Comparison of ENCODE assay signal across 27 cellular contexts in the genomic region with DNA sequence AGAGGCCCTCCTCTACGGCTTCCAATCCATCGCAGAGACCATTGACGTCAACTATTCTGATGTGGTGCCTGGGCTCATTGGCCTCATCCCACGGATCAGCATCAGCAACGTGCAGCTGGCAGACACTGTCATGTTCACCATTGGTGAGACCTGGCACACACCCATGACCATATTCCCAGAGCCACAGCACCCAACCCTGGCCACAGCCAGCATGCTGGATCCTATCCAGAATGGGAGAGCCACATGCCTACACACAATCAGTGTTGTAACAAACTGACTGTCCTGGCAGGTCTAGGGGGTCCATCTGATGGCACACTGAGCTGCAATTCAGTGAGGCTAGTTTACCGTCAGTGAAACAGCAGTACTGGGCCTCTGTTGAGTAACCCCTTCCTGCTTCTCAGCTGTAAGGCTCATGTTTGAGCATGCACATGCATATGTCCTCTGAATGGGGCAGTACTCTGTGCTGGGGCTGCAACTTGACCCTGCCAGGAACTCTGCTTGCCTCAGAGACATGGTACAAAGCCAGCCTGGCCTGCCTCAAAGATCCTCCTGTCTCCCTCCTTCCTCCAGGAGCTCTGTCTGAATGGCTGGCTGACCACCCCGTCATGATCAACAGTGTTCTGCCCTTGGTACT. TPM values are rescaled to one million over a fixed set of nuclear protein-coding genes. Genes with fewer than 3 reads are reported as not detected.
DNase-seq lines count a peak whose midpoint lies in the region; ATAC-seq and TF ChIP-seq lines count a peak whose summit lies in the region.
"Had no signal": no experiment of that assay in that cellular context is flagged by ENCODE, and none has a peak within 500 bp of the region (broad histone marks: within the 10 kb centered on the region; RNA-seq: fewer than 3 reads in every experiment).

No MANE protein-coding gene starts in this region.

- H3K14ac ChIP-seq in IMR-90 (replicated peaks; ENCODE audit: low read depth, low read length): no peak overlapping the region

- no peak overlapping the region for H3K4me3 Mint-ChIP-seq in activated T-helper 1 cell treated with anti-CD3 and anti-CD28 coated beads, Interleukin-12 subunit alpha, Interleukin-12 subunit beta, Interleukin-2, Interleukin-4 antibody, amounts not matched to agents 30 ng/mL and 10 ng/mL and 1 ng/mL, durations not matched to agents 14 hours and 24 hours and 36 hours
- no peak overlapping the region for H3K4me3 Mint-ChIP-seq in glutamatergic neuron (ENCODE audit: unreplicated experiment)
- H3K4me3 Mint-ChIP-seq: CD8-positive, alpha-beta memory T cell had no signal

- TF ChIP-seq CTCF in IMR-90 (conservative IDR thresholded peaks at IDR 0.05; ENCODE audit: low read depth, low read length) (no peak), gastrocnemius medialis (IDR thresholded peaks at IDR 0.05 in 4 of 5, conservative IDR thresholded peaks at IDR 0.05 in 1 of 5) (no peak), glutamatergic neuron (IDR thresholded peaks at IDR 0.05; ENCODE audit: partially characterized antibody, unreplicated experiment) (no peak)

- H4K5ac ChIP-seq in IMR-90 (ENCODE audit: low read depth, low read length): no peak overlapping the region

- H3K36me3 ChIP-seq in IMR-90 (ENCODE audit: control insufficient read depth, insufficient read depth, low read length): peaks cover 39% of the 10 kb centered on the region
- peaks cover 0 to 67% of the 10 kb centered on the region in 2 donors for H3K36me3 ChIP-seq in gastrocnemius medialis

- TF ChIP-seq RAD21 in IMR-90 (IDR thresholded peaks at IDR 0.05; ENCODE audit: low read length): no peak

- intact Hi-C loops in IMR-90 (cut with micrococcal nuclease) (no loop called here), gastrocnemius medialis (cut with DNase I; ENCODE audit: low total_unique reads) (no loop called here)
- intact Hi-C loops in activated T-helper 1 cell treated with anti-CD3 and anti-CD28 coated beads, Interleukin-12 subunit alpha, Interleukin-12 subunit beta, Interleukin-2, Interleukin-4 antibody, amounts not matched to agents 30 ng/mL and 10 ng/mL and 1 ng/mL, durations not matched to agents 14 hours and 24 hours and 36 hours (cut with micrococcal nuclease): no loop called here

- no TSS peak for BruUV-seq in IMR-90 (replicated peaks; lab: Mats Ljungman, UMichigan)

- H3K56ac ChIP-seq in IMR-90 (ENCODE audit: extremely low read depth, insufficient read depth, low read length): no peak overlapping the region

- no peak for DNase-seq in IMR-90
- peak in 2 of 61 donors; percentile 15 to 26 for DNase-seq in caudate nucleus (lab: John Stamatoyannopoulos, UW)
- DNase-seq in midbrain (lab: John Stamatoyannopoulos, UW): peak; percentile 14
- peak in 1 of 2 donors; percentile 69 for DNase-seq in gastrocnemius medialis
- no peak for DNase-seq in hypothalamus (lab: John Stamatoyannopoulos, UW)
- DNase-seq in activated T-helper 1 cell treated with anti-CD3 and anti-CD28 coated beads, Interleukin-12 subunit alpha, Interleukin-12 subunit beta, Interleukin-2, Interleukin-4 antibody, amounts not matched to agents 30 ng/mL and 10 ng/mL and 1 ng/mL, durations not matched to agents 14 hours and 24 hours and 36 hours (ENCODE audit: low spot score): no peak
- DNase-seq in glutamatergic neuron: no peak
- DNase-seq: AML-193; C1 segment of cervical spinal cord; Calu3; CD8-positive, alpha-beta memory T cell; DMS153; KBM-7; MM.1S; NCI-H1092; NCI-H1436 treated with DMSO at 0.1 percent for 48 hours; NCI-H1930; NCI-H2227 treated with DMSO at 0.1 percent for 48 hours; NCI-H510A; NCI-H774; NK-92 treated with Interleukin-12 subunit alpha and Interleukin-12 subunit beta, amount 100 ng/mL, for 24 hours; SJCRH30 had no signal

- TF ChIP-seq POLR2A in IMR-90 (IDR thresholded peaks at IDR 0.05; ENCODE audit: low read depth, low read length) (no peak), gastrocnemius medialis (IDR thresholded peaks at IDR 0.05) (no peak)

- no peaks in the 10 kb centered on the region for H3K9me3 Mint-ChIP-seq in activated T-helper 1 cell treated with anti-CD3 and anti-CD28 coated beads, Interleukin-12 subunit alpha, Interleukin-12 subunit beta, Interleukin-2, Interleukin-4 antibody, amounts not matched to agents 30 ng/mL and 10 ng/mL and 1 ng/mL, durations not matched to agents 14 hours and 24 hours and 36 hours
- H3K9me3 Mint-ChIP-seq in glutamatergic neuron (ENCODE audit: unreplicated experiment): peaks cover 2% of the 10 kb centered on the region
- H3K9me3 Mint-ChIP-seq: CD8-positive, alpha-beta memory T cell had no signal

- H3K79me1 ChIP-seq in IMR-90 (ENCODE audit: low read depth in 1 of 2, low read length in 2 of 2): peaks cover 9 to 16% of the 10 kb centered on the region in 2 experiments

- no peak overlapping the region for H2BK5ac ChIP-seq in IMR-90 (ENCODE audit: low read depth, low read length, poor library complexity, severe bottlenecking)

- 92% methylated on average over 6 of the region's 7 CpGs; no CpG with 5 or more reads in 1 of the 2 experiments for WGBS in IMR-90 (ENCODE audit: extremely low coverage in 2 of 2, insufficient read length in 1 of 2), 2 experiments

- H3K27ac ChIP-seq in IMR-90 (ENCODE audit: insufficient read depth, low read length) (no peak overlapping the region), caudate nucleus (ENCODE audit: low read depth, low read length) (peak overlapping the region; percentile 60), gastrocnemius medialis (peak overlapping the region; percentile 9 to 72 (median 44))
- H3K27ac ChIP-seq: SJCRH30 had no signal

- POLR2A ChIA-PET in IMR-90 (lab: Charles Lee; ENCODE audit: unreplicated experiment): no interaction called here

- no peak overlapping the region for H3K23ac ChIP-seq in IMR-90 (ENCODE audit: low read depth, low read length)

- H2AK5ac ChIP-seq in IMR-90 (ENCODE audit: low read depth, low read length): no peak overlapping the region

- no peak overlapping the region for H2BK15ac ChIP-seq in IMR-90 (ENCODE audit: low read depth, low read length)

- no peak overlapping the region for H4K91ac ChIP-seq in IMR-90 (ENCODE audit: insufficient read depth, low read depth, low read length)

- peak overlapping the region; percentile 45 for H2AK9ac ChIP-seq in IMR-90 (replicated peaks; ENCODE audit: low read depth, low read length, poor library complexity)

- H3K4me3 ChIP-seq in IMR-90 (ENCODE audit: insufficient read depth, low read depth, low read length) (no peak overlapping the region), gastrocnemius medialis (no peak overlapping the region)
- H3K4me3 ChIP-seq: SJCRH30 had no signal

- H3K4me1 Mint-ChIP-seq in activated T-helper 1 cell treated with anti-CD3 and anti-CD28 coated beads, Interleukin-12 subunit alpha, Interleukin-12 subunit beta, Interleukin-2, Interleukin-4 antibody, amounts not matched to agents 30 ng/mL and 10 ng/mL and 1 ng/mL, durations not matched to agents 14 hours and 24 hours and 36 hours (ENCODE audit: low read depth): no peaks in the 10 kb centered on the region
- H3K4me1 Mint-ChIP-seq in glutamatergic neuron (ENCODE audit: low read depth, unreplicated experiment): no peaks in the 10 kb centered on the region

- H4K8ac ChIP-seq in IMR-90 (ENCODE audit: low read depth in 2 of 2, low read length in 2 of 2): no peak overlapping the region

- no peak overlapping the region for H2BK120ac ChIP-seq in IMR-90 (ENCODE audit: low read depth, low read length)

- no peaks in the 10 kb centered on the region for H3K4me1 ChIP-seq in IMR-90 (ENCODE audit: control insufficient read depth, insufficient read depth, low read length)
- peaks cover 30 to 31% of the 10 kb centered on the region in 2 donors for H3K4me1 ChIP-seq in gastrocnemius medialis
- H3K4me1 ChIP-seq: SJCRH30 had no signal

- no peak overlapping the region for H3K18ac ChIP-seq in IMR-90 (ENCODE audit: low read depth, low read length)

- CTCF ChIA-PET in IMR-90 (lab: Yijun Ruan, JAX): no interaction called here

- no peak overlapping the region for H3K4ac ChIP-seq in IMR-90 (ENCODE audit: low read depth, low read length)

- in situ Hi-C loops in IMR-90 (cut with MboI; ENCODE audit: low sequenced_read_pairs) (loop anchor here (25.0 kb wide), 1 partner anchor 420 kb away; the partner anchor contains the start of gene PTPRF), gastrocnemius medialis (cut with MboI; ENCODE audit: low sequenced_read_pairs in 4 of 4) (no loop called here)

- peaks cover 13% of the 10 kb centered on the region; the same call in 1 of the 2 replicates for H3K9me1 ChIP-seq in IMR-90 (ENCODE audit: insufficient read depth, low read length)

- H2AFZ ChIP-seq in IMR-90 (replicated peaks; ENCODE audit: low read length, poor library complexity): no peak overlapping the region

- H3K9ac ChIP-seq in IMR-90 (ENCODE audit: low read depth, low read length): no peak overlapping the region

- ATAC-seq in IMR-90 (ENCODE audit: low read depth) (no peak), gastrocnemius medialis (peak in 1 of 2 donors; percentile 78), HG02571 (IDR thresholded peaks at IDR 0.05; ENCODE audit: unreplicated experiment) (no peak)
- ATAC-seq: Panc1 had no signal

- dilution Hi-C loops in IMR-90 (cut with HindIII; ENCODE audit: low sequenced_read_pairs, unreplicated experiment): no loop called here

- H3K27me3 Mint-ChIP-seq in activated T-helper 1 cell treated with anti-CD3 and anti-CD28 coated beads, Interleukin-12 subunit alpha, Interleukin-12 subunit beta, Interleukin-2, Interleukin-4 antibody, amounts not matched to agents 30 ng/mL and 10 ng/mL and 1 ng/mL, durations not matched to agents 14 hours and 24 hours and 36 hours (ENCODE audit: insufficient read depth): no peaks in the 10 kb centered on the region
- peaks cover 1% of the 10 kb centered on the region for H3K27me3 Mint-ChIP-seq in glutamatergic neuron (ENCODE audit: unreplicated experiment)

- H3K36me3 Mint-ChIP-seq in activated T-helper 1 cell treated with anti-CD3 and anti-CD28 coated beads, Interleukin-12 subunit alpha, Interleukin-12 subunit beta, Interleukin-2, Interleukin-4 antibody, amounts not matched to agents 30 ng/mL and 10 ng/mL and 1 ng/mL, durations not matched to agents 14 hours and 24 hours and 36 hours (ENCODE audit: low read depth): peaks cover 14% of the 10 kb centered on the region
- H3K36me3 Mint-ChIP-seq in glutamatergic neuron (ENCODE audit: unreplicated experiment): no peaks in the 10 kb centered on the region

- no peak overlapping the region for H3K27ac Mint-ChIP-seq in activated T-helper 1 cell treated with anti-CD3 and anti-CD28 coated beads, Interleukin-12 subunit alpha, Interleukin-12 subunit beta, Interleukin-2, Interleukin-4 antibody, amounts not matched to agents 30 ng/mL and 10 ng/mL and 1 ng/mL, durations not matched to agents 14 hours and 24 hours and 36 hours
- no peak overlapping the region for H3K27ac Mint-ChIP-seq in glutamatergic neuron (ENCODE audit: unreplicated experiment)

- no peak overlapping the region for H3K4me2 ChIP-seq in IMR-90 (ENCODE audit: low read depth, low read length)

- peaks cover 26% of the 10 kb centered on the region for H4K20me1 ChIP-seq in IMR-90 (ENCODE audit: insufficient read depth, low read length)

- H3K27me3 ChIP-seq in IMR-90 (ENCODE audit: control insufficient read depth, insufficient read depth, low read length) (no peaks in the 10 kb centered on the region), gastrocnemius medialis (no peaks in the 10 kb centered on the region)
- H3K27me3 ChIP-seq: SJCRH30 had no signal

- no peak overlapping the region for H2BK20ac ChIP-seq in IMR-90 (ENCODE audit: low read depth, low read length)

- H3K9me3 ChIP-seq in IMR-90 (ENCODE audit: control insufficient read depth, insufficient read depth, low read length) (no peaks in the 10 kb centered on the region), gastrocnemius medialis (no peaks in the 10 kb centered on the region)
- H3K9me3 ChIP-seq: SJCRH30 had no signal

RNA-seq across cellular contexts. Expression of gene IPO13, which starts 10.8 kb away (rescaled TPM):
- total RNA-seq in IMR-90 (2012; rRNA removed) (14.2 and 15.2 TPM in 2 replicates), gastrocnemius medialis (100 to 1,000 TPM in 3 of 4 donors, 10 to 100 TPM in 1; 81.9 to 171 (median 105) TPM), glutamatergic neuron (ENCODE audit: unreplicated experiment) (53.2 TPM)
- 18.7 and 19.0 TPM in 2 replicates for polyA plus RNA-seq in IMR-90 (2012; rRNA removed)
- polyA plus RNA-seq in IMR-90 (2012; cell fraction: cytosol; rRNA removed): 17.0 and 20.8 TPM in 2 replicates
- polyA plus RNA-seq in IMR-90 (2012; cell fraction: nucleus; rRNA removed; ENCODE audit: low replicate concordance): 38.2 and 128 TPM in 2 replicates
- 28.6 and 33.9 TPM in 2 replicates for total RNA-seq in activated T-helper 1 cell treated with anti-CD3 and anti-CD28 coated beads, Interleukin-12 subunit alpha, Interleukin-12 subunit beta, Interleukin-2, Interleukin-4 antibody, amounts not matched to agents 30 ng/mL and 10 ng/mL and 1 ng/mL, durations not matched to agents 14 hours and 24 hours and 36 hours

RNA-seq across cellular contexts. Expression of gene DPH2, which starts 12.3 kb away (rescaled TPM):
- total RNA-seq in IMR-90 (2012; rRNA removed): 18.9 and 21.0 TPM in 2 replicates
- 32.2 and 38.0 TPM in 2 replicates for polyA plus RNA-seq in IMR-90 (2012; rRNA removed)
- polyA plus RNA-seq in IMR-90 (2012; cell fraction: cytosol; rRNA removed): 23.4 and 39.1 TPM in 2 replicates
- polyA plus RNA-seq in IMR-90 (2012; cell fraction: nucleus; rRNA removed; ENCODE audit: low replicate concordance): 133 and 182 TPM in 2 replicates
- 10 to 100 TPM; 53.1 to 68.3 (median 55.3) TPM for total RNA-seq in gastrocnemius medialis
- 73.8 and 74.8 TPM in 2 replicates for total RNA-seq in activated T-helper 1 cell treated with anti-CD3 and anti-CD28 coated beads, Interleukin-12 subunit alpha, Interleukin-12 subunit beta, Interleukin-2, Interleukin-4 antibody, amounts not matched to agents 30 ng/mL and 10 ng/mL and 1 ng/mL, durations not matched to agents 14 hours and 24 hours and 36 hours
- total RNA-seq in glutamatergic neuron (ENCODE audit: unreplicated experiment): 25.3 TPM

RNA-seq across cellular contexts. Expression of gene ATP6V0B, which starts 17.2 kb away (rescaled TPM):
- total RNA-seq in IMR-90 (2012; rRNA removed): 72.1 and 80.3 TPM in 2 replicates
- 169 and 209 TPM in 2 replicates for polyA plus RNA-seq in IMR-90 (2012; rRNA removed)
- polyA plus RNA-seq in IMR-90 (2012; cell fraction: cytosol; rRNA removed): 211 and 228 TPM in 2 replicates
- 173 and 195 TPM in 2 replicates for polyA plus RNA-seq in IMR-90 (2012; cell fraction: nucleus; rRNA removed; ENCODE audit: low replicate concordance)
- 100 to 1,000 TPM; 156 to 242 (median 195) TPM for total RNA-seq in gastrocnemius medialis
- total RNA-seq in activated T-helper 1 cell treated with anti-CD3 and anti-CD28 coated beads, Interleukin-12 subunit alpha, Interleukin-12 subunit beta, Interleukin-2, Interleukin-4 antibody, amounts not matched to agents 30 ng/mL and 10 ng/mL and 1 ng/mL, durations not matched to agents 14 hours and 24 hours and 36 hours: 187 and 195 TPM in 2 replicates
- total RNA-seq in glutamatergic neuron (ENCODE audit: unreplicated experiment): 208 TPM

RNA-seq across cellular contexts. Expression of gene B4GALT2, which starts 21.5 kb away (rescaled TPM):
- total RNA-seq in IMR-90 (2012; rRNA removed) (57.2 and 60.8 TPM in 2 replicates), gastrocnemius medialis (10 to 100 TPM; 63.5 to 97.8 (median 72.1) TPM), glutamatergic neuron (ENCODE audit: unreplicated experiment) (45.7 TPM)
- 52.3 and 74.7 TPM in 2 replicates for polyA plus RNA-seq in IMR-90 (2012; rRNA removed)
- polyA plus RNA-seq in IMR-90 (2012; cell fraction: cytosol; rRNA removed): 67.7 and 79.7 TPM in 2 replicates
- 31.2 and 77.9 TPM in 2 replicates for polyA plus RNA-seq in IMR-90 (2012; cell fraction: nucleus; rRNA removed; ENCODE audit: low replicate concordance)
- total RNA-seq in activated T-helper 1 cell treated with anti-CD3 and anti-CD28 coated beads, Interleukin-12 subunit alpha, Interleukin-12 subunit beta, Interleukin-2, Interleukin-4 antibody, amounts not matched to agents 30 ng/mL and 10 ng/mL and 1 ng/mL, durations not matched to agents 14 hours and 24 hours and 36 hours: 51.2 and 51.3 TPM in 2 replicates

RNA-seq across cellular contexts. Expression of gene ARTN, which starts 23.9 kb away (rescaled TPM):
- total RNA-seq in IMR-90 (2012; rRNA removed) (not detected in 2 replicates), gastrocnemius medialis (1 to 10 TPM in 1 of 4 donors, under 1 TPM in 1, not detected in 2; 0.25 to 1.8 TPM), glutamatergic neuron (ENCODE audit: unreplicated experiment) (not detected)
- 0.23 and 0.29 TPM in 2 replicates for polyA plus RNA-seq in IMR-90 (2012; rRNA removed)
- 0.06 and 0.30 TPM in 2 replicates for polyA plus RNA-seq in IMR-90 (2012; cell fraction: cytosol; rRNA removed)
- polyA plus RNA-seq in IMR-90 (2012; cell fraction: nucleus; rRNA removed; ENCODE audit: low replicate concordance): 2.3 and 5.2 TPM in 2 replicates
- 0.24 and 0.88 TPM in 2 replicates for total RNA-seq in activated T-helper 1 cell treated with anti-CD3 and anti-CD28 coated beads, Interleukin-12 subunit alpha, Interleukin-12 subunit beta, Interleukin-2, Interleukin-4 antibody, amounts not matched to agents 30 ng/mL and 10 ng/mL and 1 ng/mL, durations not matched to agents 14 hours and 24 hours and 36 hours
- total RNA-seq: A172, G401 had no signal
- polyA plus RNA-seq: AG04450; CD8-positive, alpha-beta memory T cell had no signal
